In genomic region chr3:42214565-42215283, GRCh38 we compare ENCODE assay signal across 11 cellular contexts. TPM values are rescaled to one million over a fixed set of nuclear protein-coding genes. Genes with fewer than 3 reads are reported as not detected.
A peak's percentile ranks its signal among the peaks of the same experiment; 100 is the strongest.
DNase-seq lines count a peak whose midpoint lies in the region; ATAC-seq and TF ChIP-seq lines count a peak whose summit lies in the region.
"Had no signal": no experiment of that assay in that cellular context is flagged by ENCODE, and none has a peak within 500 bp of the region (broad histone marks: within the 10 kb centered on the region; RNA-seq: fewer than 3 reads in every experiment).

No MANE protein-coding gene starts in this region.

- peak; percentile 43 for DNase-seq in GM19240 (ENCODE audit: insufficient read length, low spot score)
- DNase-seq in fibroblast of the aortic adventitia (ENCODE audit: low read depth) = peak; percentile 16
- DNase-seq in RPMI8226 = no peak
- DNase-seq in heart left ventricle = no peak
- DNase-seq in stimulated activated naive CD8-positive, alpha-beta T cell treated with anti-CD3 and anti-CD28 coated beads, Interleukin-15, Interleukin-2, amounts not matched to agents 100 U/mL and 50 U/mL, for 24 hours = no peak
- DNase-seq: hippocampal formation, NCI-H526 had no signal

- H3K4me2 ChIP-seq in BLaER1 treated with 17β-estradiol and CSF1 and Interleukin-3, amounts not matched to agents 10 nM and 100 nM = peak overlapping the region in 9 of 11 experiments; percentile 34 to 84 (median 75); a peak in 18 of 22 replicates

- intact Hi-C loops in heart left ventricle (cut with DNase I) = no loop called here

- H3K9me3 Mint-ChIP-seq in IgD-negative memory B cell = no peaks in the 10 kb centered on the region

- H3K4me1 Mint-ChIP-seq in IgD-negative memory B cell = peaks cover 13 to 20% (median 15%) of the 10 kb centered on the region in 3 donors

- H3K9me3 ChIP-seq in BLaER1 treated with 17β-estradiol and CSF1 and Interleukin-3, amounts not matched to agents 10 nM and 100 nM (replicated peaks in 1 of 11) = no peaks in the 10 kb centered on the region
- no peaks in the 10 kb centered on the region for H3K9me3 ChIP-seq in heart left ventricle

- H3K4me1 ChIP-seq in BLaER1 treated with 17β-estradiol and CSF1 and Interleukin-3, amounts not matched to agents 10 nM and 100 nM = peaks cover 46 to 68% (median 61%) of the 10 kb centered on the region in 10 experiments
- peaks cover 0 to 11% (median 0%) of the 10 kb centered on the region in 12 donors for H3K4me1 ChIP-seq in heart left ventricle

- H3K36me3 Mint-ChIP-seq in IgD-negative memory B cell = peaks cover 9% of the 10 kb centered on the region

- H3K27ac ChIP-seq in BLaER1 treated with 17β-estradiol and CSF1 and Interleukin-3, amounts not matched to agents 10 nM and 100 nM = peak overlapping the region in 4 of 11 experiments; percentile 7 to 49 (median 40); a peak in 2 of 22 replicates
- H3K27ac ChIP-seq in heart left ventricle = no peak overlapping the region

- TF ChIP-seq POLR2A in heart left ventricle (IDR thresholded peaks at IDR 0.05) = no peak

- no peaks in the 10 kb centered on the region for H3K27me3 Mint-ChIP-seq in IgD-negative memory B cell

- ATAC-seq in GM18520 (IDR thresholded peaks at IDR 0.05; ENCODE audit: unreplicated experiment) (no peak), heart left ventricle (no peak)
- ATAC-seq in stimulated activated naive CD8-positive, alpha-beta T cell treated with anti-CD3 and anti-CD28 coated beads, Interleukin-15, Interleukin-2, amounts not matched to agents 100 U/mL and 50 U/mL, for 24 hours = no peak

- peaks cover 0 to 46% (median 18%) of the 10 kb centered on the region in 11 experiments; a peak in 15 of 22 replicates for H4K20me1 ChIP-seq in BLaER1 treated with 17β-estradiol and CSF1 and Interleukin-3, amounts not matched to agents 10 nM and 100 nM

- WGBS in heart left ventricle, 4 donors = 72 to 77% (median 74%) methylated on average over 8 of the region's 8 CpGs

- H3K4me3 ChIP-seq in BLaER1 treated with 17β-estradiol and CSF1 and Interleukin-3, amounts not matched to agents 10 nM and 100 nM = peak overlapping the region in 1 of 10 experiments; percentile 20; a peak in 1 of 20 replicates
- H3K4me3 ChIP-seq in fibroblast of the aortic adventitia (ENCODE audit: low read depth, low read length) (no peak overlapping the region), heart left ventricle (no peak overlapping the region)

- TF ChIP-seq CTCF in fibroblast of the aortic adventitia (IDR thresholded peaks at IDR 0.05; ENCODE audit: insufficient read depth, low read length) = no peak
- TF ChIP-seq CTCF in heart left ventricle (IDR thresholded peaks at IDR 0.05) = no peak

- no peak overlapping the region for H3K9ac ChIP-seq in BLaER1 treated with 17β-estradiol and CSF1 and Interleukin-3, amounts not matched to agents 10 nM and 100 nM

- H3K27me3 ChIP-seq in BLaER1 treated with 17β-estradiol and CSF1 and Interleukin-3, amounts not matched to agents 10 nM and 100 nM = no peaks in the 10 kb centered on the region
- H3K27me3 ChIP-seq in heart left ventricle = no peaks in the 10 kb centered on the region

- peaks cover 36 to 89% (median 53%) of the 10 kb centered on the region in 11 experiments for H3K36me3 ChIP-seq in BLaER1 treated with 17β-estradiol and CSF1 and Interleukin-3, amounts not matched to agents 10 nM and 100 nM
- H3K36me3 ChIP-seq in heart left ventricle = peaks cover 0 to 95% (median 60%) of the 10 kb centered on the region in 9 donors

- no peak overlapping the region for H3K4me3 Mint-ChIP-seq in IgD-negative memory B cell

- peak overlapping the region in 2 of 3 donors; percentile 61 to 85 for H3K27ac Mint-ChIP-seq in IgD-negative memory B cell

RNA-seq across cellular contexts. Expression of gene CCK, which starts 51.3 kb away (rescaled TPM):
- polyA plus RNA-seq in IgD-negative memory B cell (not detected), heart left ventricle (not detected)
- total RNA-seq in fibroblast of the aortic adventitia (ENCODE audit: low replicate concordance) (2.3 TPM in 1 of 2 replicates, not detected in the other), heart left ventricle (not detected)
- total RNA-seq: osteoblast had no signal

Comparison
In these comparisons a context has a peak if more than half of its experiments do, and no peak if none do; other contexts are left out.
1. DNase-seq: peak in GM19240 (single experiment) and fibroblast of the aortic adventitia (single experiment); none in RPMI8226 (single experiment), heart left ventricle (0 of 5) and stimulated activated naive CD8-positive, alpha-beta T cell treated with anti-CD3 and anti-CD28 coated beads, Interleukin-15, Interleukin-2, amounts not matched to agents 100 U/mL and 50 U/mL, for 24 hours (single experiment).